Comparison of ENCODE assay signal across 7 cellular contexts in genomic region chr20:32674362-32674789, GRCh38. TPM values are rescaled to one million over a fixed set of nuclear protein-coding genes. Genes with fewer than 3 reads are reported as not detected.
A peak's percentile ranks its signal among the peaks of the same experiment; 100 is the strongest.
DNase-seq lines count a peak whose midpoint lies in the region; ATAC-seq and TF ChIP-seq lines count a peak whose summit lies in the region.

No MANE protein-coding gene starts in this region.

- H3K36me3 Mint-ChIP-seq in memory B cell, result no peaks in the 10 kb centered on the region

- no peaks in the 10 kb centered on the region for H3K27me3 ChIP-seq in body of pancreas

- H3K27ac Mint-ChIP-seq in memory B cell, result no peak overlapping the region

- intact Hi-C loops in body of pancreas (cut with DNase I), result no loop called here

- H3K4me1 ChIP-seq in body of pancreas, result no peaks in the 10 kb centered on the region

- H3K36me3 ChIP-seq in body of pancreas (replicated peaks in 1 of 2; ENCODE audit: insufficient read depth in 1 of 2, low read depth in 2 of 2), result no peaks in the 10 kb centered on the region

- TF ChIP-seq CTCF in GM12872 (IDR thresholded peaks at IDR 0.05; ENCODE audit: insufficient read depth, low read depth, low read length) (peak; percentile 84), body of pancreas (IDR thresholded peaks at IDR 0.05) (peak; percentile 37 to 71 (median 56))

- TF ChIP-seq POLR2A in body of pancreas (IDR thresholded peaks at IDR 0.05), result no peak

- H3K4me3 ChIP-seq in body of pancreas, result no peak overlapping the region

- H3K9me3 Mint-ChIP-seq in memory B cell, result peaks cover 2% of the 10 kb centered on the region

- H3K27me3 Mint-ChIP-seq in memory B cell, result no peaks in the 10 kb centered on the region

- H3K27ac ChIP-seq in body of pancreas, result no peak overlapping the region

- no peak overlapping the region for H3K4me3 Mint-ChIP-seq in memory B cell

- DNase-seq in NCI-H1105 (lab: John Stamatoyannopoulos, UW), result peak; percentile 35
- DNase-seq in UCSD-AML1 (lab: John Stamatoyannopoulos, UW; ENCODE audit: unreplicated experiment), result peak; percentile 69
- peak in 3 of 4 donors; percentile 37 to 62 (median 62) for DNase-seq in body of pancreas
- DNase-seq in memory B cell (ENCODE audit: low spot score in 2 of 2), result peak; percentile 30 to 48
- DNase-seq in stimulated activated naive CD4-positive, alpha-beta T cell (lab: John Stamatoyannopoulos, UW), result peak; percentile 31 to 73 (median 56)

- no peaks in the 10 kb centered on the region for H3K9me3 ChIP-seq in body of pancreas

- H3K4me1 Mint-ChIP-seq in memory B cell, result peaks cover 24% of the 10 kb centered on the region

- 46 to 53% methylated on average over 5 of the region's 5 CpGs for WGBS in body of pancreas, 2 donors

- ATAC-seq in body of pancreas, result peak; percentile 66
- peak; percentile 69 for ATAC-seq in memory B cell (ENCODE audit: low read depth)
- no peak for ATAC-seq in GM21515 (IDR thresholded peaks at IDR 0.05; ENCODE audit: unreplicated experiment)

RNA-seq across cellular contexts. Expression of gene C20orf203, which starts 0.6 kb away (rescaled TPM):
- total RNA-seq in body of pancreas, result under 1 TPM in 1 of 2 donors, not detected in 1; under 0.01 TPM
